In genomic region chr4:182289809-182290208, GRCh38 we compare ENCODE assay signal across 36 cellular contexts. TPM values are rescaled to one million over a fixed set of nuclear protein-coding genes. Genes with fewer than 3 reads are reported as not detected.
"Had no signal": no experiment of that assay in that cellular context is flagged by ENCODE, and none has a peak within 500 bp of the region (broad histone marks: within the 10 kb centered on the region; RNA-seq: fewer than 3 reads in every experiment).

No MANE protein-coding gene starts in this region.

- H3K4me1 ChIP-seq: adrenal gland, gastroesophageal sphincter, left ventricle myocardium inferior, pancreas, prostate gland, uterus had no signal

- H3K4me3 ChIP-seq: adrenal gland, cardiac muscle cell, coronary artery, dorsolateral prefrontal cortex, gastroesophageal sphincter, left ventricle myocardium inferior, lung, pancreas, prostate gland, smooth muscle cell, uterus had no signal

- H3K27ac Mint-ChIP-seq: activated naive CD4-positive, alpha-beta T cell treated with anti-CD3 and anti-CD28 coated beads for 36 hours; activated naive CD8-positive, alpha-beta T cell treated with anti-CD3 and anti-CD28 coated beads for 36 hours; brain; effector memory CD8-positive, alpha-beta T cell; stimulated activated memory B cell treated with anti-CD40 and anti-IgM and Interleukin-4, amounts not matched to agents 10 μg/mL and 1 μg/mL and 100 μg/mL, for 72 hours; stimulated activated naive CD8-positive, alpha-beta T cell treated with anti-CD3 and anti-CD28 coated beads, Interleukin-15, amount 100 ng/mL, for 72 hours; T-helper 1 cell treated with Interleukin-12 subunit alpha and Interleukin-12 subunit beta and Interleukin-4 antibody, amounts not matched to agents 30 μg/mL and 1 μg/mL, for 36 hours; type B pancreatic cell had no signal

- H3K27me3 Mint-ChIP-seq: activated naive CD8-positive, alpha-beta T cell treated with anti-CD3 and anti-CD28 coated beads for 36 hours; effector memory CD8-positive, alpha-beta T cell; stimulated activated memory B cell treated with anti-CD40 and anti-IgM and Interleukin-4, amounts not matched to agents 10 μg/mL and 1 μg/mL and 100 μg/mL, for 72 hours; stimulated activated naive CD8-positive, alpha-beta T cell treated with anti-CD3 and anti-CD28 coated beads, Interleukin-15, amount 100 ng/mL, for 72 hours; type B pancreatic cell had no signal

- H3K36me3 Mint-ChIP-seq: activated naive CD8-positive, alpha-beta T cell treated with anti-CD3 and anti-CD28 coated beads for 36 hours; stimulated activated memory B cell treated with anti-CD40 and anti-IgM and Interleukin-4, amounts not matched to agents 10 μg/mL and 1 μg/mL and 100 μg/mL, for 72 hours had no signal

- H3K9me3 ChIP-seq: adrenal gland, gastroesophageal sphincter, left ventricle myocardium inferior, pancreas, prostate gland, uterus had no signal

- DNase-seq: activated CD4-positive, alpha-beta T cell treated with anti-CD3 and anti-CD28 coated beads for 48 hours; activated CD4-positive, alpha-beta T cell treated with anti-CD3 and anti-CD28 coated beads, Interleukin-2, amount 50 U/mL, for 48 hours; activated CD8-positive, alpha-beta memory T cell treated with anti-CD3 and anti-CD28 coated beads for 24 hours; activated effector memory CD4-positive, alpha-beta T cell treated with Interleukin-2 at 50 U/mL for 16 hours; activated naive CD4-positive, alpha-beta T cell treated with anti-CD3 and anti-CD28 coated beads for 36 hours; activated naive CD8-positive, alpha-beta T cell treated with anti-CD3 and anti-CD28 coated beads for 36 hours; adrenal gland; aorta; cerebellar nuclear complex; dorsolateral prefrontal cortex; effector memory CD8-positive, alpha-beta T cell; head of caudate nucleus; hippocampal formation; left ventricle myocardium inferior; nucleus accumbens; pancreas; stimulated activated CD4-positive, alpha-beta T cell treated with anti-CD3 and anti-CD28 coated beads, Interleukin-1b, Interleukin-23, amount 100 ng/mL, for 48 hours; stimulated activated CD4-positive, alpha-beta T cell treated with anti-CD3 and anti-CD28 coated beads, Interleukin-4, amount 100 ng/mL, for 4 hours; stimulated activated CD8-positive, alpha-beta memory T cell treated with anti-CD3 and anti-CD28 coated beads, Interleukin-4, amount 100 ng/mL, for 48 hours; stimulated activated naive CD8-positive, alpha-beta T cell treated with anti-CD3 and anti-CD28 coated beads, Interleukin-15, amount 100 ng/mL, for 72 hours; substantia nigra; T-helper 9 cell; uterus had no signal

- H3K4me1 Mint-ChIP-seq: activated naive CD8-positive, alpha-beta T cell treated with anti-CD3 and anti-CD28 coated beads for 36 hours; nephron; stimulated activated memory B cell treated with anti-CD40 and anti-IgM and Interleukin-4, amounts not matched to agents 10 μg/mL and 1 μg/mL and 100 μg/mL, for 72 hours; stimulated activated naive CD8-positive, alpha-beta T cell treated with anti-CD3 and anti-CD28 coated beads, Interleukin-15, amount 100 ng/mL, for 72 hours had no signal

- H3K4me3 Mint-ChIP-seq: activated naive CD4-positive, alpha-beta T cell treated with anti-CD3 and anti-CD28 coated beads for 36 hours; activated naive CD8-positive, alpha-beta T cell treated with anti-CD3 and anti-CD28 coated beads for 36 hours; brain; effector memory CD8-positive, alpha-beta T cell; nephron; stimulated activated memory B cell treated with anti-CD40 and anti-IgM and Interleukin-4, amounts not matched to agents 10 μg/mL and 1 μg/mL and 100 μg/mL, for 72 hours; stimulated activated naive CD8-positive, alpha-beta T cell treated with anti-CD3 and anti-CD28 coated beads, Interleukin-15, amount 100 ng/mL, for 72 hours; T-helper 1 cell treated with Interleukin-12 subunit alpha and Interleukin-12 subunit beta and Interleukin-4 antibody, amounts not matched to agents 30 μg/mL and 1 μg/mL, for 36 hours; type B pancreatic cell had no signal

- H3K4me2 ChIP-seq: smooth muscle cell had no signal

- H3K27ac ChIP-seq: adrenal gland, cardiac muscle cell, coronary artery, dorsolateral prefrontal cortex, gastroesophageal sphincter, left ventricle myocardium inferior, pancreas, prostate gland, uterus, VCaP had no signal

- ATAC-seq: activated CD4-positive, CD25-positive, alpha-beta regulatory T cell treated with anti-CD3 and anti-CD28 coated beads, Interleukin-2, amount 50 U/mL, for 24 hours; effector memory CD8-positive, alpha-beta T cell; gastroesophageal sphincter; pancreas; stimulated activated memory B cell treated with anti-CD40 and anti-IgM and Interleukin-4, amounts not matched to agents 10 μg/mL and 1 μg/mL and 100 μg/mL, for 72 hours; stimulated activated naive CD8-positive, alpha-beta T cell treated with anti-CD3 and anti-CD28 coated beads, Interleukin-15, amount 100 ng/mL, for 72 hours had no signal

- H3K9me3 Mint-ChIP-seq: activated naive CD8-positive, alpha-beta T cell treated with anti-CD3 and anti-CD28 coated beads for 36 hours; nephron; T-helper 1 cell treated with Interleukin-12 subunit alpha and Interleukin-12 subunit beta and Interleukin-4 antibody, amounts not matched to agents 30 μg/mL and 1 μg/mL, for 36 hours; type B pancreatic cell had no signal

- H3K36me3 ChIP-seq: adrenal gland, cardiac muscle cell, gastroesophageal sphincter, left ventricle myocardium inferior, pancreas, prostate gland, uterus had no signal

- H3K27me3 ChIP-seq: adrenal gland, dorsolateral prefrontal cortex, gastroesophageal sphincter, pancreas, uterus had no signal

RNA-seq across cellular contexts. Expression of gene TENM3, which starts 46.6 kb away (rescaled TPM):
- total RNA-seq: activated naive CD4-positive, alpha-beta T cell treated with anti-CD3 and anti-CD28 coated beads for 36 hours; activated naive CD8-positive, alpha-beta T cell treated with anti-CD3 and anti-CD28 coated beads for 36 hours had no signal
